ENCODE assay signal across 1 cellular context in genomic region chr17:38676706-38677504, GRCh38.
TF ChIP-seq lines count a peak whose summit lies in the region.

No MANE protein-coding gene starts in this region.

TF ChIP-seq in H1, 55 proteins besides CTCF, POLR2A, EP300 and RAD21 (continued from another document):
- TF ChIP-seq, protein P1, sequence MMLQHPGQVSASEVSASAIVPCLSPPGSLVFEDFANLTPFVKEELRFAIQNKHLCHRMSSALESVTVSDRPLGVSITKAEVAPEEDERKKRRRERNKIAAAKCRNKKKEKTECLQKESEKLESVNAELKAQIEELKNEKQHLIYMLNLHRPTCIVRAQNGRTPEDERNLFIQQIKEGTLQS (IDR thresholded peaks at IDR 0.05; ENCODE audit: insufficient read depth, low read depth, low read length) = peak; percentile 23; the same call in 1 of the 2 replicates
- TF ChIP-seq RBBP5 (IDR thresholded peaks at IDR 0.05; ENCODE audit: borderline replicate concordance, low read depth, low read length) = no peak
- TF ChIP-seq SRF (IDR thresholded peaks at IDR 0.05; ENCODE audit: low read depth, low read length) = no peak
- TF ChIP-seq, protein P2, sequence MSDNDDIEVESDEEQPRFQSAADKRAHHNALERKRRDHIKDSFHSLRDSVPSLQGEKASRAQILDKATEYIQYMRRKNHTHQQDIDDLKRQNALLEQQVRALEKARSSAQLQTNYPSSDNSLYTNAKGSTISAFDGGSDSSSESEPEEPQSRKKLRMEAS (IDR thresholded peaks at IDR 0.05) = peak; percentile 72
- TF ChIP-seq KDM4A (IDR thresholded peaks at IDR 0.05; ENCODE audit: low read depth, low read length, severe bottlenecking) = no peak
- no peak for TF ChIP-seq SP4 (IDR thresholded peaks at IDR 0.05; ENCODE audit: low read length)
- no peak for TF ChIP-seq HDAC6 (IDR thresholded peaks at IDR 0.05; ENCODE audit: low read depth, low read length)
- TF ChIP-seq ATF2 (IDR thresholded peaks at IDR 0.05; ENCODE audit: low read length) = no peak
- TF ChIP-seq BRCA1 (IDR thresholded peaks at IDR 0.05; ENCODE audit: low read depth, low read length) = no peak
- no peak for TF ChIP-seq HDAC2 (IDR thresholded peaks at IDR 0.05; ENCODE audit: borderline replicate concordance in 1 of 2, low read depth in 2 of 2, low read length in 2 of 2)
- TF ChIP-seq SIN3A (conservative IDR thresholded peaks at IDR 0.05 in 1 of 2, IDR thresholded peaks at IDR 0.05 in 1 of 2; ENCODE audit: low read depth in 1 of 2, low read length in 2 of 2) = peak in 1 of 2 experiments; percentile 78; a peak in 1 of 4 replicates
- no peak for TF ChIP-seq KDM1A (IDR thresholded peaks at IDR 0.05; ENCODE audit: borderline replicate concordance, low read length)
- TF ChIP-seq KDM5A (IDR thresholded peaks at IDR 0.05; ENCODE audit: low read length) = no peak
- TF ChIP-seq, protein P3, sequence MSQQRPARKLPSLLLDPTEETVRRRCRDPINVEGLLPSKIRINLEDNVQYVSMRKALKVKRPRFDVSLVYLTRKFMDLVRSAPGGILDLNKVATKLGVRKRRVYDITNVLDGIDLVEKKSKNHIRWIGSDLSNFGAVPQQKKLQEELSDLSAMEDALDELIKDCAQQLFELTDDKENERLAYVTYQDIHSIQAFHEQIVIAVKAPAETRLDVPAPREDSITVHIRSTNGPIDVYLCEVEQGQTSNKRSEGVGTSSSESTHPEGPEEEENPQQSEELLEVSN (IDR thresholded peaks at IDR 0.05) = peak; percentile 30; the same call in 1 of the 2 replicates
- no peak for TF ChIP-seq NANOG (IDR thresholded peaks at IDR 0.05; ENCODE audit: insufficient read depth, low read depth, low read length, poor library complexity, severe bottlenecking)
- TF ChIP-seq RFX5 (IDR thresholded peaks at IDR 0.05; ENCODE audit: borderline replicate concordance, low read depth, low read length) = no peak
- TF ChIP-seq ASH2L (IDR thresholded peaks at IDR 0.05; ENCODE audit: low read length) = no peak
- no peak for TF ChIP-seq TCF12 (IDR thresholded peaks at IDR 0.05; ENCODE audit: low read depth, low read length)
- no peak for TF ChIP-seq CHD2 (IDR thresholded peaks at IDR 0.05; ENCODE audit: low read length)
- TF ChIP-seq TEAD4 (IDR thresholded peaks at IDR 0.05; ENCODE audit: low read depth, low read length) = peak; percentile 42; the same call in 1 of the 2 replicates
- TF ChIP-seq NRF1 (IDR thresholded peaks at IDR 0.05; ENCODE audit: low read depth, low read length) = no peak
- no peak for TF ChIP-seq CBX8 (IDR thresholded peaks at IDR 0.05; ENCODE audit: borderline replicate concordance, low read depth, low read length)
- peak; percentile 65; the same call in 1 of the 2 replicates for TF ChIP-seq USF2 (IDR thresholded peaks at IDR 0.05; ENCODE audit: low read length)
- no peak for TF ChIP-seq GTF2F1 (IDR thresholded peaks at IDR 0.05; ENCODE audit: borderline replicate concordance, low read depth, low read length)
- no peak for TF ChIP-seq CBX5 (IDR thresholded peaks at IDR 0.05; ENCODE audit: low read depth, low read length)
- TF ChIP-seq PHF8 (conservative IDR thresholded peaks at IDR 0.05; ENCODE audit: low read depth, low read length) = no peak
- peak; percentile 42; the same call in 1 of the 2 replicates for TF ChIP-seq JUND (IDR thresholded peaks at IDR 0.05; ENCODE audit: low read length)
- TF ChIP-seq TAF7 (optimal IDR thresholded peaks at IDR 0.05; ENCODE audit: borderline replicate concordance, low read depth, low read length) = no peak
- TF ChIP-seq CEBPB (IDR thresholded peaks at IDR 0.05; ENCODE audit: low read depth, low read length) = no peak
- no peak for TF ChIP-seq MAFK (IDR thresholded peaks at IDR 0.05; ENCODE audit: low read depth, low read length)
- TF ChIP-seq TAF1 (IDR thresholded peaks at IDR 0.05; ENCODE audit: low read depth, low read length) = no peak
- no peak for TF ChIP-seq CTBP2 (IDR thresholded peaks at IDR 0.05; ENCODE audit: borderline replicate concordance, insufficient read depth, insufficient read length, low read length)
- no peak for TF ChIP-seq ZNF274 (IDR thresholded peaks at IDR 0.05; ENCODE audit: borderline replicate concordance, extremely low read depth, low read length)
- TF ChIP-seq CHD1 (IDR thresholded peaks at IDR 0.05; ENCODE audit: low read depth, low read length) = no peak
